ENCODE assay signal across 8 cellular contexts in the genomic region with DNA sequence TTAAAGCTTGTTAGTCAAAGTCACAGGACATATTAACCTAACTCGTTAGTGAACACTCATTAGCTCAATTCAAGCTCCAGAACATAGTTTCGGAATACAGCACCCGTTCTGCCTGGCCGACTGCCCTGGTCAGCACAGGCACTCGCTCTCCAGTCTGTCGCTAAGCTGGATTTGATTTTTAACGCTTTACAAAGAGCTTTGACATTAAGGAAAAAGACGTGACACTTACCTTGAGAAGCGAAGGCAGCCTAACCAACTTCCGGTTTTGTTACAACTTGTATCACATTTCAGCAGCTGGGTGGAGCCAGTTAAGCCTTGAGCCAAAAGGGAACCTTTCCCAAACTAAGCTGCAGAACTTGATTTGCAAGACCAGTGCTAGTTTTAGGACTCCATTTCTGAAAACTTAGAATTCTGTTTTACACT. TPM values are rescaled to one million over a fixed set of nuclear protein-coding genes. Genes with fewer than 3 reads are reported as not detected.
DNase-seq lines count a peak whose midpoint lies in the region; ATAC-seq and TF ChIP-seq lines count a peak whose summit lies in the region.

A gene with protein sequence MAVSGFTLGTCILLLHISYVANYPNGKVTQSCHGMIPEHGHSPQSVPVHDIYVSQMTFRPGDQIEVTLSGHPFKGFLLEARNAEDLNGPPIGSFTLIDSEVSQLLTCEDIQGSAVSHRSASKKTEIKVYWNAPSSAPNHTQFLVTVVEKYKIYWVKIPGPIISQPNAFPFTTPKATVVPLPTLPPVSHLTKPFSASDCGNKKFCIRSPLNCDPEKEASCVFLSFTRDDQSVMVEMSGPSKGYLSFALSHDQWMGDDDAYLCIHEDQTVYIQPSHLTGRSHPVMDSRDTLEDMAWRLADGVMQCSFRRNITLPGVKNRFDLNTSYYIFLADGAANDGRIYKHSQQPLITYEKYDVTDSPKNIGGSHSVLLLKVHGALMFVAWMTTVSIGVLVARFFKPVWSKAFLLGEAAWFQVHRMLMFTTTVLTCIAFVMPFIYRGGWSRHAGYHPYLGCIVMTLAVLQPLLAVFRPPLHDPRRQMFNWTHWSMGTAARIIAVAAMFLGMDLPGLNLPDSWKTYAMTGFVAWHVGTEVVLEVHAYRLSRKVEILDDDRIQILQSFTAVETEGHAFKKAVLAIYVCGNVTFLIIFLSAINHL (minus strand): TSS at position 258 of the 423 bp plus-strand sequence. CDS start 17,867 bp downstream, outside the sequence.

- peak within 1 kb of the TSS; percentile 93 for H3K4me2 ChIP-seq in Karpas-422 (ENCODE audit: low read depth, low read length, poor library complexity, severe bottlenecking)

- DNase-seq in activated gamma-delta T cell treated with Interleukin-2 at 50 U/mL for 16 hours, result peak; percentile 20
- DNase-seq in activated gamma-delta T cell (lab: John Stamatoyannopoulos, UW), result no peak
- peak; percentile 87 to 97 for DNase-seq in HAP-1 (ENCODE audit: low spot score in 2 of 2)
- DNase-seq in Karpas-422, result peak; percentile 97
- DNase-seq in astrocyte of the spinal cord (ENCODE audit: low read depth, low spot score), result peak; percentile 74
- DNase-seq in iPS DF 4.7 (ENCODE audit: extremely low read depth, low spot score), result peak; percentile 66
- DNase-seq in gastrocnemius medialis, result peak; percentile 44 to 59

- no peaks in the 10 kb centered on the region for H4K20me1 ChIP-seq in Karpas-422 (ENCODE audit: insufficient read depth, low read depth, low read length)

- TF ChIP-seq CTCF in astrocyte of the spinal cord (IDR thresholded peaks at IDR 0.05; ENCODE audit: low read depth, low read length) (no peak), gastrocnemius medialis (IDR thresholded peaks at IDR 0.05 in 4 of 5, conservative IDR thresholded peaks at IDR 0.05 in 1 of 5) (no peak)

- H3K27ac ChIP-seq in Karpas-422 (ENCODE audit: low read length) (peak within 1 kb of the TSS; percentile 94), gastrocnemius medialis (peak within 1 kb of the TSS; percentile 81 to 86 (median 84))

- TF ChIP-seq POLR2A in Raji (IDR thresholded peaks at IDR 0.05; ENCODE audit: insufficient read depth, low read depth, low read length), result peak; percentile 70
- peak; percentile 17 to 50 for TF ChIP-seq POLR2A in gastrocnemius medialis (IDR thresholded peaks at IDR 0.05)

- H3K9me3 ChIP-seq in HAP-1 (no peaks in the 10 kb centered on the region), Karpas-422 (ENCODE audit: low read length) (no peaks in the 10 kb centered on the region), gastrocnemius medialis (no peaks in the 10 kb centered on the region)

- ATAC-seq in gastrocnemius medialis, result peak; percentile 91 to 96

- no peaks in the 10 kb centered on the region for H3K9me2 ChIP-seq in Karpas-422 (replicated peaks; ENCODE audit: insufficient read depth, low read length)

- H3K4me1 ChIP-seq in HAP-1 (peaks cover 34% of the 10 kb centered on the region), Karpas-422 (ENCODE audit: low read length) (peaks cover 63% of the 10 kb centered on the region), gastrocnemius medialis (peaks cover 4% of the 10 kb centered on the region in 2 donors)

- H3K9ac ChIP-seq in Karpas-422 (ENCODE audit: low read length), result peak within 1 kb of the TSS; percentile 85

- peak within 1 kb of the TSS; percentile 32 for H3K4me3 ChIP-seq in HAP-1
- H3K4me3 ChIP-seq in Karpas-422 (ENCODE audit: low read length), result peak within 1 kb of the TSS; percentile 96
- peak within 1 kb of the TSS; percentile 59 for H3K4me3 ChIP-seq in astrocyte of the spinal cord (ENCODE audit: low read depth, low read length)
- peak within 1 kb of the TSS; percentile 55 to 69 (median 64) for H3K4me3 ChIP-seq in gastrocnemius medialis

- in situ Hi-C loops in HAP-1 (cut with MboI; ENCODE audit: low sequenced_read_pairs) (no loop called here), astrocyte of the spinal cord (cut with HindIII; ENCODE audit: low sequenced_read_pairs) (no loop called here), gastrocnemius medialis (cut with MboI; ENCODE audit: low sequenced_read_pairs in 4 of 4) (no loop called here)

- H3K27me3 ChIP-seq in HAP-1 (ENCODE audit: low read depth) (no peaks in the 10 kb centered on the region), Karpas-422 (ENCODE audit: low read length) (no peaks in the 10 kb centered on the region), gastrocnemius medialis (no peaks in the 10 kb centered on the region)

- peaks cover 49% of the 10 kb centered on the region for H3K79me2 ChIP-seq in Karpas-422 (ENCODE audit: low read length)

- intact Hi-C loops in gastrocnemius medialis (cut with DNase I; ENCODE audit: low total_unique reads), result no loop called here

- H3K36me3 ChIP-seq in HAP-1 (replicated peaks) (no peaks in the 10 kb centered on the region), Karpas-422 (ENCODE audit: insufficient read depth, low read length) (0 out of 2 replicates have a peak, but pooled peaks cover 3% of the 10 kb centered on the region), gastrocnemius medialis (no peaks in the 10 kb centered on the region)

- peak within 1 kb of the TSS; percentile 89 for H2AFZ ChIP-seq in Karpas-422 (ENCODE audit: low read length)

RNA-seq across cellular contexts. Expression of the gene that starts here (rescaled TPM):
- 24.4 and 47.1 TPM in 2 replicates for total RNA-seq in Karpas-422 (2014; rRNA removed; shearing (Covaris generic); ENCODE audit: low replicate concordance)
- 1 to 10 TPM; 1.4 to 4.5 (median 2.3) TPM for total RNA-seq in gastrocnemius medialis

Comparison
In these comparisons a context has a peak if more than half of its experiments do, and no peak if none do; other contexts are left out.
1. H3K4me3 ChIP-seq: peak in every context shown above with its lines; median percentile 96 in Karpas-422; 64 in gastrocnemius medialis; 59 in astrocyte of the spinal cord; 32 in HAP-1.